In genomic region chr5:173786296-173787187, GRCh38 we compare ENCODE assay signal across 9 cellular contexts.
DNase-seq lines count a peak whose midpoint lies in the region; ATAC-seq and TF ChIP-seq lines count a peak whose summit lies in the region.
"Had no signal": no experiment of that assay in that cellular context is flagged by ENCODE, and none has a peak within 500 bp of the region (broad histone marks: within the 10 kb centered on the region; RNA-seq: fewer than 3 reads in every experiment).

No MANE protein-coding gene starts in this region.

- peak; percentile 96 for TF ChIP-seq CTCF in OCI-LY1 (IDR thresholded peaks at IDR 0.05; ENCODE audit: low read length)
- TF ChIP-seq CTCF in stomach (IDR thresholded peaks at IDR 0.05), result no peak

- 79 to 87% (median 83%) methylated on average over 10 of the region's 10 CpGs for WGBS in stomach, 5 donors

- peaks cover 88% of the 10 kb centered on the region for H3K4me1 ChIP-seq in OCI-LY1 (ENCODE audit: insufficient read depth, low read length, severe bottlenecking)
- H3K4me1 ChIP-seq in stomach, result peaks cover 11 to 32% (median 21%) of the 10 kb centered on the region in 4 donors

- no peaks in the 10 kb centered on the region for H3K9me2 ChIP-seq in OCI-LY1 (ENCODE audit: low read depth, low read length)

- no peak overlapping the region for H3K9ac ChIP-seq in OCI-LY1 (ENCODE audit: low read length)

- no peaks in the 10 kb centered on the region for H3K9me3 ChIP-seq in OCI-LY1 (ENCODE audit: low read length)
- H3K9me3 ChIP-seq in stomach, result no peaks in the 10 kb centered on the region

- no peaks in the 10 kb centered on the region for H3K36me3 ChIP-seq in OCI-LY1 (ENCODE audit: insufficient read depth, low read length)
- H3K36me3 ChIP-seq in stomach, result no peaks in the 10 kb centered on the region

- DNase-seq in activated CD4-positive, alpha-beta T cell treated with anti-CD3 and anti-CD28 coated beads for 48 hours, result peak; percentile 7
- DNase-seq in activated CD4-positive, alpha-beta T cell treated with anti-CD3 and anti-CD28 coated beads for 4 hours, result no peak
- DNase-seq in stomach (no peak), SKM-1 treated with dmso at 0.1 percent for 144 hours (lab: John Stamatoyannopoulos, UW; ENCODE audit: unreplicated experiment) (no peak), NCI-H2107 (lab: John Stamatoyannopoulos, UW) (no peak), left cardiac atrium (no peak)

- H2AFZ ChIP-seq in OCI-LY1 (ENCODE audit: low read length), result no peak overlapping the region

- H3F3A ChIP-seq in OCI-LY1 (ENCODE audit: insufficient read depth, low read length), result no peaks in the 10 kb centered on the region

- H3K27ac ChIP-seq in OCI-LY1 (ENCODE audit: low read depth, low read length, poor library complexity, severe bottlenecking) (peak overlapping the region; percentile 64), stomach (peak overlapping the region in 3 of 5 donors; percentile 20 to 68 (median 34))
- H3K27ac ChIP-seq: RWPE1 had no signal

- no peaks in the 10 kb centered on the region for H4K20me1 ChIP-seq in OCI-LY1 (ENCODE audit: insufficient read depth, low read length)

- H3K4me2 ChIP-seq in OCI-LY1 (ENCODE audit: low read length), result no peak overlapping the region

- H3K27me3 ChIP-seq in OCI-LY1 (ENCODE audit: insufficient read depth, low read length), result no peaks in the 10 kb centered on the region
- H3K27me3 ChIP-seq in stomach, result no peaks in the 10 kb centered on the region

- H3K79me2 ChIP-seq in OCI-LY1 (ENCODE audit: insufficient read depth, low read length), result no peaks in the 10 kb centered on the region

- no peak for TF ChIP-seq POLR2A in stomach (IDR thresholded peaks at IDR 0.05)

- ATAC-seq in HG02759 (IDR thresholded peaks at IDR 0.05; ENCODE audit: unreplicated experiment) (peak; percentile 68), left cardiac atrium (no peak)

- TF ChIP-seq EP300 in stomach (IDR thresholded peaks at IDR 0.05), result no peak

- no peak overlapping the region for H3K4me3 ChIP-seq in OCI-LY1 (ENCODE audit: low read depth, low read length, poor library complexity, severe bottlenecking)
- H3K4me3 ChIP-seq in stomach, result no peak overlapping the region

- intact Hi-C loops in stomach (cut with DNase I; ENCODE audit: low total_unique reads) (no loop called here), left cardiac atrium (cut with DNase I) (no loop called here)
